In the genomic region with DNA sequence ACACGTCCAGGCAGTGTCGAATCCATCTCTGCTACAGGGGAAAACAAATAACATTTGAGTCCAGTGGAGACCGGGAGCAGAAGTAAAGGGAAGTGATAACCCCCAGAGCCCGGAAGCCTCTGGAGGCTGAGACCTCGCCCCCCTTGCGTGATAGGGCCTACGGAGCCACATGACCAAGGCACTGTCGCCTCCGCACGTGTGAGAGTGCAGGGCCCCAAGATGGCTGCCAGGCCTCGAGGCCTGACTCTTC, we compare ENCODE assay signal across 9 cellular contexts. TPM values are rescaled to one million over a fixed set of nuclear protein-coding genes. Genes with fewer than 3 reads are reported as not detected.
DNase-seq lines count a peak whose midpoint lies in the region; ATAC-seq, FAIRE-seq and TF ChIP-seq lines count a peak whose summit lies in the region.
"Had no signal": no experiment of that assay in that cellular context is flagged by ENCODE, and none has a peak within 500 bp of the region (broad histone marks: within the 10 kb centered on the region; RNA-seq: fewer than 3 reads in every experiment).

No MANE protein-coding gene starts in this region.

- peak overlapping the region; percentile 85 for H3K56ac ChIP-seq in mesendoderm (ENCODE audit: low read length)

- H3K9me3 Mint-ChIP-seq in CD8-positive, alpha-beta T cell: no peaks in the 10 kb centered on the region

- H3K4me1 Mint-ChIP-seq in CD8-positive, alpha-beta T cell (ENCODE audit: low read depth): peaks cover 46% of the 10 kb centered on the region

- H3K27ac ChIP-seq in CD8-positive, alpha-beta T cell (ENCODE audit: low read depth, low read length): peak overlapping the region; percentile 78
- H3K27ac ChIP-seq in GM12878 (ENCODE audit: control insufficient read depth, insufficient read depth): peak overlapping the region; percentile 98
- no peak overlapping the region for H3K27ac ChIP-seq in mesendoderm (ENCODE audit: low read depth, low read length)

- no peaks in the 10 kb centered on the region for H3K27me3 Mint-ChIP-seq in CD8-positive, alpha-beta T cell (ENCODE audit: low read depth)

- intact Hi-C loops in CD8-positive, alpha-beta T cell (cut with DNase I, micrococcal nuclease): loop anchor here (1.0 to 5.0 kb wide), 20 partner anchors 11 to 675 kb away; partner anchors contain the start of genes EIF5A (in 2 of the 2), ELP5 (in 2 of the 2), KDM6B (in 2 of the 2) and SENP3 (in 2 of the 2)
- intact Hi-C loops in GM12878 (cut with micrococcal nuclease; ENCODE audit: unreplicated experiment): loop anchor here (1.0 to 5.0 kb wide), 3 partner anchors 11 to 115 kb away; partner anchors contain the start of genes POLR2A, SENP3, TP53 and WRAP53

- H2BK5ac ChIP-seq in mesendoderm (ENCODE audit: low read length): no peak overlapping the region

- in situ Hi-C loops in GM12878 (cut with MboI): loop anchor here (25.0 kb wide), 1 partner anchor 535 kb away; the partner anchor contains the start of genes SLC16A11 and SLC16A13

- H3K4me1 ChIP-seq in CD8-positive, alpha-beta T cell (ENCODE audit: insufficient read depth, low read length): peaks cover 28% of the 10 kb centered on the region
- H3K4me1 ChIP-seq in GM12878 (ENCODE audit: control insufficient read depth, insufficient read depth, low read length) (peaks cover 16% of the 10 kb centered on the region), mesendoderm (ENCODE audit: control insufficient read depth, low read depth, low read length) (peaks cover 2% of the 10 kb centered on the region)

- no peak overlapping the region for H2BK15ac ChIP-seq in mesendoderm (replicated peaks; ENCODE audit: low read depth)

- H2AFZ ChIP-seq in GM12878 (ENCODE audit: control insufficient read depth, low read depth, low read length): peak overlapping the region; percentile 72

- H4K8ac ChIP-seq in mesendoderm (ENCODE audit: low read depth, low read length): no peak overlapping the region

- peak in 1 of 7 experiments; percentile 99 for DNase-seq in CD8-positive, alpha-beta T cell
- no peak for DNase-seq in GM12878 (ENCODE audit: low read depth, low spot score)
- no peak for DNase-seq in mesendoderm
- no peak for DNase-seq in GM03348 (ENCODE audit: low spot score)
- DNase-seq in HUDEP-2 (lab: John Stamatoyannopoulos, UW; ENCODE audit: unreplicated experiment in 76 of 76): no peak
- DNase-seq in stimulated activated naive CD4-positive, alpha-beta T cell (lab: John Stamatoyannopoulos, UW): no peak

- no TSS peak for BruUV-seq in GM12878 (replicated peaks; lab: Mats Ljungman, UMichigan)

- peak overlapping the region; percentile 99 for H3K4me3 Mint-ChIP-seq in CD8-positive, alpha-beta T cell

- CTCF ChIA-PET in CD8-positive, alpha-beta T cell (lab: Charles Lee): interaction anchor here (1.0 to 3.8 kb wide), 3 partner anchors 12 to 216 kb away, joined by 3 to 30 read pairs (median 3); no protein-coding TSS in a partner anchor
- CTCF ChIA-PET in GM12878 (lab: Yijun Ruan, JAX): interaction anchor here (0.6 to 1.3 kb wide), 3 partner anchors 57 to 116 kb away, joined by 3 to 5 read pairs (median 4); partner anchors contain the start of genes TP53 and WRAP53

- H3K36me3 Mint-ChIP-seq in CD8-positive, alpha-beta T cell: peaks cover 77% of the 10 kb centered on the region

- H3K36me3 ChIP-seq in CD8-positive, alpha-beta T cell (ENCODE audit: insufficient read depth, low read length): peaks cover 41% of the 10 kb centered on the region
- peaks cover 30 to 44% of the 10 kb centered on the region in 2 experiments for H3K36me3 ChIP-seq in GM12878 (ENCODE audit: control insufficient read depth in 2 of 2, insufficient read depth in 2 of 2, low read length in 1 of 2)
- H3K36me3 ChIP-seq in mesendoderm (ENCODE audit: control insufficient read depth, insufficient read depth, low read length): peaks cover 33% of the 10 kb centered on the region

- H3K18ac ChIP-seq in mesendoderm (ENCODE audit: low read length): no peak overlapping the region

- no peak overlapping the region for H4K5ac ChIP-seq in mesendoderm (ENCODE audit: low read length)

- under 1% methylated on average over 11 of the region's 11 CpGs for WGBS in GM12878 (ENCODE audit: insufficient coverage, insufficient replicate concordance, low lambda C conversion rate, missing lambda C conversion rate)
- no CpG with 5 or more reads among the region's 11 CpGs for WGBS in mesendoderm (ENCODE audit: extremely low coverage, insufficient coverage, low lambda C conversion rate)

- TF ChIP-seq CTCF in CD8-positive, alpha-beta T cell (IDR thresholded peaks at IDR 0.05): no peak
- TF ChIP-seq CTCF in GM12878 (IDR thresholded peaks at IDR 0.05 in 2 of 3, conservative IDR thresholded peaks at IDR 0.05 in 1 of 3; ENCODE audit: control insufficient read depth in 2 of 3, extremely low read depth in 1 of 3, insufficient read depth in 1 of 3, low read depth in 3 of 3, low read length in 3 of 3): no peak

- FAIRE-seq in GM12878 (lab: Jason Lieb, UNC): peak; percentile 84

- TF ChIP-seq POLR2A in GM12878 (IDR thresholded peaks at IDR 0.05; ENCODE audit: low read depth, low read length): no peak

- H3K79me2 ChIP-seq in GM12878 (ENCODE audit: control insufficient read depth, insufficient read depth, low read length) (peaks cover 52% of the 10 kb centered on the region), mesendoderm (ENCODE audit: control insufficient read depth, insufficient read depth, low read length) (peaks cover 39% of the 10 kb centered on the region)

- H3K23ac ChIP-seq in mesendoderm (ENCODE audit: low read length): no peak overlapping the region

- H3K9ac ChIP-seq in GM12878 (ENCODE audit: control insufficient read depth, insufficient read depth, low read length) (peak overlapping the region; percentile 92), mesendoderm (ENCODE audit: low read length) (peak overlapping the region; percentile 60)

- peak overlapping the region; percentile 65 for H3K4me3 ChIP-seq in CD8-positive, alpha-beta T cell (ENCODE audit: low read depth, low read length)
- peak overlapping the region; percentile 70 for H3K4me3 ChIP-seq in GM12878
- H3K4me3 ChIP-seq in mesendoderm (ENCODE audit: low read length): no peak overlapping the region

- POLR2A ChIA-PET in CD8-positive, alpha-beta T cell (lab: Charles Lee): interaction anchor here (0.9 to 4.4 kb wide), 9 partner anchors 11 to 334 kb away, joined by 3 to 66 read pairs (median 16); partner anchors contain the start of genes ACAP1, MPDU1, SENP3 and SOX15
- POLR2A ChIA-PET in GM12878 (lab: Charles Lee): interaction anchor here (1.1 to 5.1 kb wide), 4 partner anchors 12 to 236 kb away, joined by 3 to 39 read pairs (median 4); partner anchors contain the start of genes ACAP1, MPDU1 and WRAP53

- no peak overlapping the region for H3K4ac ChIP-seq in mesendoderm (ENCODE audit: low read depth, low read length)

- H3K27ac Mint-ChIP-seq in CD8-positive, alpha-beta T cell: peak overlapping the region; percentile 96

- no peak for ATAC-seq in CD8-positive, alpha-beta T cell
- peak; percentile 90 for ATAC-seq in HG03159 (IDR thresholded peaks at IDR 0.05; ENCODE audit: unreplicated experiment)
- peak; percentile 91 for ATAC-seq in GM12878
- no peak for ATAC-seq in GM18517 (IDR thresholded peaks at IDR 0.05; ENCODE audit: unreplicated experiment)

- SMC1A ChIA-PET in GM12878 (lab: Charles Lee; ENCODE audit: uncharacterized antibody, unreplicated experiment): interaction anchor here (1.0 to 2.1 kb wide), 2 partner anchors 12 kb away, joined by 8 to 9 read pairs; partner anchors contain the start of gene MPDU1

- no peak overlapping the region for H2AK5ac ChIP-seq in mesendoderm (ENCODE audit: low read length)

- H3K79me1 ChIP-seq in mesendoderm (ENCODE audit: low read length): peaks cover 16% of the 10 kb centered on the region

- TF ChIP-seq RAD21 in GM12878 (IDR thresholded peaks at IDR 0.05; ENCODE audit: insufficient read depth, low read depth, low read length): no peak

- TF ChIP-seq EP300 in GM12878 (IDR thresholded peaks at IDR 0.05; ENCODE audit: borderline replicate concordance in 1 of 2, control insufficient read depth in 1 of 2, low read depth in 2 of 2, low read length in 2 of 2): no peak

- RAD21 ChIA-PET in GM12878 (lab: Charles Lee; ENCODE audit: unreplicated experiment): interaction anchor here (0.6 to 2.8 kb wide), 4 partner anchors 12 to 236 kb away, joined by 3 to 8 read pairs (median 4); partner anchors contain the start of genes ACAP1, TMEM102, TP53 and WRAP53

- H3K4me2 ChIP-seq in GM12878 (ENCODE audit: control insufficient read depth, insufficient read depth) (peak overlapping the region; percentile 96), mesendoderm (ENCODE audit: low read length) (peak overlapping the region; percentile 44)

- no peak overlapping the region for H2BK120ac ChIP-seq in mesendoderm (ENCODE audit: low read depth, low read length)

- no peaks in the 10 kb centered on the region for H3K27me3 ChIP-seq in CD8-positive, alpha-beta T cell (ENCODE audit: insufficient read depth, low read length)
- H3K27me3 ChIP-seq in GM12878 (replicated peaks in 1 of 2; ENCODE audit: control insufficient read depth in 2 of 2, insufficient read depth in 2 of 2, low read length in 1 of 2) (no peaks in the 10 kb centered on the region), mesendoderm (ENCODE audit: insufficient read depth, low read length, poor library complexity) (no peaks in the 10 kb centered on the region)

- H4K20me1 ChIP-seq in GM12878 (ENCODE audit: control insufficient read depth, insufficient read depth): peaks cover 25% of the 10 kb centered on the region

- H3K9me3 ChIP-seq in CD8-positive, alpha-beta T cell (ENCODE audit: low read length): no peaks in the 10 kb centered on the region
- no peaks in the 10 kb centered on the region for H3K9me3 ChIP-seq in GM12878 (replicated peaks; ENCODE audit: control insufficient read depth, insufficient read depth, low read length)

RNA-seq across cellular contexts. Expression of gene CD68, which starts 7.2 kb away (rescaled TPM):
- total RNA-seq in CD8-positive, alpha-beta T cell: under 1 TPM in 1 of 2 experiments, not detected in 1; 0.62 TPM
- 2.3 and 4.1 TPM in 2 replicates for total RNA-seq in GM12878 (2013; cell fraction: nucleolus; rRNA removed)
- 2.6 and 3.4 TPM in 2 replicates for total RNA-seq in GM12878 (2014; rRNA removed)
- total RNA-seq in GM12878 (2014; rRNA removed; fragmentation: Illumina TruSeq; extraction: Trizol): 3.7 TPM in 2 replicates
- 2.6 and 3.2 TPM in 2 replicates for total RNA-seq in GM12878 (2021)
- polyA plus RNA-seq in GM12878 (2011; ENCODE audit: low read depth): 4.0 TPM
- polyA plus RNA-seq in GM12878 (2011; rRNA removed): 2.7 and 6.9 TPM in 2 replicates
- polyA plus RNA-seq in GM12878 (2011; cell fraction: cytosol; rRNA removed): 6.2 and 6.4 TPM in 2 replicates
- polyA plus RNA-seq in GM12878 (2011; cell fraction: nucleus; rRNA removed): 3.3 and 6.3 TPM in 2 replicates
- 7.1 and 7.6 TPM in 2 replicates for polyA plus RNA-seq in GM12878 (2012)
- polyA plus RNA-seq in GM12878 (2014; fragmentation: Illumina TruSeq; extraction: Trizol): 3.0 and 6.1 TPM in 2 replicates
- 1 to 10 TPM; 3.7 to 5.0 TPM for polyA plus RNA-seq in GM12878 (2014; fragmentation: Nextera tagmentation; extraction: Ambion mirVana)
- 4.2 and 4.3 TPM in 2 replicates for polyA plus RNA-seq in GM12878 (2014; rRNA removed)
- 1 to 10 TPM; 3.2 to 3.9 TPM for polyA plus RNA-seq in GM12878 (2016; fragmentation: Nextera tagmentation; extraction: Ambion mirVana)
- 1.8 and 3.2 TPM in 2 replicates for polyA minus RNA-seq in GM12878 (2011; rRNA and poly(A)+ RNA removed)
- polyA minus RNA-seq in GM12878 (2011; cell fraction: cytosol; rRNA and poly(A)+ RNA removed): 2.0 and 4.3 TPM in 2 replicates
- polyA minus RNA-seq in GM12878 (2011; cell fraction: nucleus; rRNA and poly(A)+ RNA removed): 2.5 and 11.0 TPM in 2 replicates
- 0.44 TPM for polyA plus RNA-seq in mesendoderm (2013, experiment 1 of 2)
- 0.42 TPM for polyA plus RNA-seq in mesendoderm (2013, experiment 2 of 2)

RNA-seq across cellular contexts. Expression of gene SENP3, which starts 10.5 kb away (rescaled TPM):
- 10 to 100 TPM; 31.9 to 35.9 TPM for total RNA-seq in CD8-positive, alpha-beta T cell
- total RNA-seq in GM12878 (2013; cell fraction: nucleolus; rRNA removed): 41.1 and 48.2 TPM in 2 replicates
- total RNA-seq in GM12878 (2014; rRNA removed) (88.4 and 88.8 TPM in 2 replicates), GM12878 (2014; rRNA removed; fragmentation: Illumina TruSeq; extraction: Trizol) (77.5 and 78.4 TPM in 2 replicates), GM12878 (2021) (67.0 and 72.8 TPM in 2 replicates)
- 52.4 TPM for polyA plus RNA-seq in GM12878 (2011; ENCODE audit: low read depth)
- polyA plus RNA-seq in GM12878 (2011; rRNA removed) (74.0 and 99.9 TPM in 2 replicates), GM12878 (2014; fragmentation: Illumina TruSeq; extraction: Trizol) (113 and 134 TPM in 2 replicates), GM12878 (2014; fragmentation: Nextera tagmentation; extraction: Ambion mirVana) (1 to 10 TPM; 1.8 TPM), GM12878 (2014; rRNA removed) (78.3 and 81.9 TPM in 2 replicates), GM12878 (2016; fragmentation: Nextera tagmentation; extraction: Ambion mirVana) (1 to 10 TPM; 5.1 to 6.5 TPM)
- polyA plus RNA-seq in GM12878 (2011; cell fraction: cytosol; rRNA removed): 86.2 and 87.5 TPM in 2 replicates
- 122 and 132 TPM in 2 replicates for polyA plus RNA-seq in GM12878 (2011; cell fraction: nucleus; rRNA removed)
- polyA plus RNA-seq in GM12878 (2012): 28.4 and 30.1 TPM in 2 replicates
- 65.7 and 76.4 TPM in 2 replicates for polyA minus RNA-seq in GM12878 (2011; rRNA and poly(A)+ RNA removed)
- polyA minus RNA-seq in GM12878 (2011; cell fraction: cytosol; rRNA and poly(A)+ RNA removed): 27.5 and 33.0 TPM in 2 replicates
- polyA minus RNA-seq in GM12878 (2011; cell fraction: nucleus; rRNA and poly(A)+ RNA removed): 16.3 and 29.1 TPM in 2 replicates
- polyA plus RNA-seq in mesendoderm (2013, experiment 1 of 2): 59.2 TPM
- polyA plus RNA-seq in mesendoderm (2013, experiment 2 of 2): 55.7 TPM

RNA-seq across cellular contexts. Expression of gene MPDU1, which starts 11.4 kb away (rescaled TPM):
- total RNA-seq in CD8-positive, alpha-beta T cell: 10 to 100 TPM; 16.6 to 17.2 TPM
- total RNA-seq in GM12878 (2013; cell fraction: nucleolus; rRNA removed): 51.1 and 59.2 TPM in 2 replicates
- total RNA-seq in GM12878 (2014; rRNA removed) (91.5 and 95.2 TPM in 2 replicates), GM12878 (2014; rRNA removed; fragmentation: Illumina TruSeq; extraction: Trizol) (68.8 and 69.2 TPM in 2 replicates), GM12878 (2021) (44.3 and 52.7 TPM in 2 replicates)
- polyA plus RNA-seq in GM12878 (2011; ENCODE audit: low read depth): 36.3 TPM
- polyA plus RNA-seq in GM12878 (2011; rRNA removed) (67.0 and 98.8 TPM in 2 replicates), GM12878 (2014; fragmentation: Illumina TruSeq; extraction: Trizol) (130 and 138 TPM in 2 replicates), GM12878 (2014; fragmentation: Nextera tagmentation; extraction: Ambion mirVana) (10 to 100 TPM in 1 of 2 experiments, 1 to 10 TPM in 1; 3.6 to 11.6 TPM), GM12878 (2014; rRNA removed) (64.4 and 78.9 TPM in 2 replicates), GM12878 (2016; fragmentation: Nextera tagmentation; extraction: Ambion mirVana) (10 to 100 TPM; 78.9 to 80.1 TPM)
- 169 and 174 TPM in 2 replicates for polyA plus RNA-seq in GM12878 (2011; cell fraction: cytosol; rRNA removed)
- 82.8 and 91.1 TPM in 2 replicates for polyA plus RNA-seq in GM12878 (2011; cell fraction: nucleus; rRNA removed)
- 37.5 and 41.5 TPM in 2 replicates for polyA plus RNA-seq in GM12878 (2012)
- 83.3 and 99.3 TPM in 2 replicates for polyA minus RNA-seq in GM12878 (2011; rRNA and poly(A)+ RNA removed)
- 14.3 and 16.9 TPM in 2 replicates for polyA minus RNA-seq in GM12878 (2011; cell fraction: cytosol; rRNA and poly(A)+ RNA removed)
- polyA minus RNA-seq in GM12878 (2011; cell fraction: nucleus; rRNA and poly(A)+ RNA removed): 11.2 and 24.4 TPM in 2 replicates
- polyA plus RNA-seq in mesendoderm (2013, experiment 1 of 2): 101 TPM
- polyA plus RNA-seq in mesendoderm (2013, experiment 2 of 2): 96.5 TPM

RNA-seq across cellular contexts. Expression of gene TNFSF13, which starts 13.7 kb away (rescaled TPM):
- total RNA-seq in CD8-positive, alpha-beta T cell: 1 to 10 TPM in 1 of 2 experiments, under 1 TPM in 1; 0.64 to 1.1 TPM
- 13.9 and 18.6 TPM in 2 replicates for total RNA-seq in GM12878 (2013; cell fraction: nucleolus; rRNA removed)
- total RNA-seq in GM12878 (2014; rRNA removed) (7.6 and 9.3 TPM in 2 replicates), GM12878 (2014; rRNA removed; fragmentation: Illumina TruSeq; extraction: Trizol) (6.0 and 6.1 TPM in 2 replicates), GM12878 (2021) (14.5 and 14.6 TPM in 2 replicates)
- 7.1 TPM for polyA plus RNA-seq in GM12878 (2011; ENCODE audit: low read depth)
- polyA plus RNA-seq in GM12878 (2011; rRNA removed) (10.0 and 11.3 TPM in 2 replicates), GM12878 (2014; fragmentation: Illumina TruSeq; extraction: Trizol) (10.0 and 10.8 TPM in 2 replicates), GM12878 (2014; fragmentation: Nextera tagmentation; extraction: Ambion mirVana) (under 1 TPM; 0.56 to 0.84 TPM), GM12878 (2014; rRNA removed) (10.7 and 12.1 TPM in 2 replicates), GM12878 (2016; fragmentation: Nextera tagmentation; extraction: Ambion mirVana) (10 to 100 TPM in 1 of 2 experiments, 1 to 10 TPM in 1; 9.4 to 10.2 TPM)
- polyA plus RNA-seq in GM12878 (2011; cell fraction: cytosol; rRNA removed): 9.6 and 11.2 TPM in 2 replicates
- polyA plus RNA-seq in GM12878 (2011; cell fraction: nucleus; rRNA removed): 39.8 and 46.6 TPM in 2 replicates
- 7.7 and 8.9 TPM in 2 replicates for polyA plus RNA-seq in GM12878 (2012)
- 5.6 and 6.7 TPM in 2 replicates for polyA minus RNA-seq in GM12878 (2011; rRNA and poly(A)+ RNA removed)
- polyA minus RNA-seq in GM12878 (2011; cell fraction: cytosol; rRNA and poly(A)+ RNA removed): 2.2 and 4.0 TPM in 2 replicates
- 10.5 and 14.1 TPM in 2 replicates for polyA minus RNA-seq in GM12878 (2011; cell fraction: nucleus; rRNA and poly(A)+ RNA removed)
- 1.1 TPM for polyA plus RNA-seq in mesendoderm (2013, experiment 1 of 2)
- polyA plus RNA-seq in mesendoderm (2013, experiment 2 of 2): 0.92 TPM
- total RNA-seq: LHCN-M2 had no signal

RNA-seq across cellular contexts. Expression of gene SOX15, which starts 17.6 kb away (rescaled TPM):
- total RNA-seq in CD8-positive, alpha-beta T cell: not detected
- 0.49 and 0.79 TPM in 2 replicates for total RNA-seq in GM12878 (2013; cell fraction: nucleolus; rRNA removed)
- total RNA-seq in GM12878 (2014; rRNA removed) (0.27 TPM in 1 of 2 replicates, not detected in the other), GM12878 (2014; rRNA removed; fragmentation: Illumina TruSeq; extraction: Trizol) (not detected in 2 replicates), GM12878 (2021) (0.19 and 0.28 TPM in 2 replicates)
- not detected for polyA plus RNA-seq in GM12878 (2011; ENCODE audit: low read depth)
- polyA plus RNA-seq in GM12878 (2011; rRNA removed) (0.10 TPM in 1 of 2 replicates, not detected in the other), GM12878 (2014; fragmentation: Illumina TruSeq; extraction: Trizol) (0.07 TPM in 1 of 2 replicates, not detected in the other), GM12878 (2014; fragmentation: Nextera tagmentation; extraction: Ambion mirVana) (under 1 TPM; 0.06 to 0.09 TPM), GM12878 (2014; rRNA removed) (0.22 and 0.62 TPM in 2 replicates), GM12878 (2016; fragmentation: Nextera tagmentation; extraction: Ambion mirVana) (under 1 TPM; 0.25 to 0.53 TPM)
- not detected in 2 replicates for polyA plus RNA-seq in GM12878 (2011; cell fraction: cytosol; rRNA removed)
- polyA plus RNA-seq in GM12878 (2011; cell fraction: nucleus; rRNA removed): 0.73 and 1.5 TPM in 2 replicates
- 0.76 and 1.1 TPM in 2 replicates for polyA plus RNA-seq in GM12878 (2012)
- polyA minus RNA-seq in GM12878 (2011; rRNA and poly(A)+ RNA removed): not detected in 2 replicates
- polyA minus RNA-seq in GM12878 (2011; cell fraction: cytosol; rRNA and poly(A)+ RNA removed): not detected in 2 replicates
- polyA minus RNA-seq in GM12878 (2011; cell fraction: nucleus; rRNA and poly(A)+ RNA removed): 0.36 and 0.77 TPM in 2 replicates
- 18.2 TPM for polyA plus RNA-seq in mesendoderm (2013, experiment 1 of 2)
- 18.4 TPM for polyA plus RNA-seq in mesendoderm (2013, experiment 2 of 2)

Comparison
In these comparisons a context has a peak if more than half of its experiments do, and no peak if none do; other contexts are left out.
1. ATAC-seq: peak in HG03159 (single experiment) and GM12878 (single experiment); none in CD8-positive, alpha-beta T cell (single experiment) and GM18517 (single experiment).